Comparison of ENCODE assay signal across 1 cellular context in the genomic region with DNA sequence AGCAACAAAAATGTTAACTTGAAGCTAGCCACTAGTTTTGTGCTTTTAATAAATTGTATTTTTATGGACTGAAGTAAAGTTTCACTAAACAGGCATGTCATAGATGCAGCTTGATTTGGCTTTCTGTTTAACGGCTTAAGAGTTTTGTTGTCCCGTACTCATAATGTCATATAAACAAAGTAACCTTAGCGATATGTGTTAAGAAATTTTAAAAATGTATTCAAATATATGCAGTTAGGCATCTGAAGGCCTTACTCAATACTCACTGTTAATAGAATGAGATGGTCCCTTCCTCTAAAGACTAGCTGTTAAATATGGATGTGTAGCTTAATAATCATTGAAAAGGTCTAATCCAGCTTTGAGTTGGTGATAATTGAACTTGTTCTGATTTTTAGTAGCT.
TF ChIP-seq lines count a peak whose summit lies in the region.

No MANE protein-coding gene starts in this region.

TF ChIP-seq in neural cell, 6 proteins besides CTCF, POLR2A, EP300 and RAD21 (continued from another document):
- TF ChIP-seq, protein P1, sequence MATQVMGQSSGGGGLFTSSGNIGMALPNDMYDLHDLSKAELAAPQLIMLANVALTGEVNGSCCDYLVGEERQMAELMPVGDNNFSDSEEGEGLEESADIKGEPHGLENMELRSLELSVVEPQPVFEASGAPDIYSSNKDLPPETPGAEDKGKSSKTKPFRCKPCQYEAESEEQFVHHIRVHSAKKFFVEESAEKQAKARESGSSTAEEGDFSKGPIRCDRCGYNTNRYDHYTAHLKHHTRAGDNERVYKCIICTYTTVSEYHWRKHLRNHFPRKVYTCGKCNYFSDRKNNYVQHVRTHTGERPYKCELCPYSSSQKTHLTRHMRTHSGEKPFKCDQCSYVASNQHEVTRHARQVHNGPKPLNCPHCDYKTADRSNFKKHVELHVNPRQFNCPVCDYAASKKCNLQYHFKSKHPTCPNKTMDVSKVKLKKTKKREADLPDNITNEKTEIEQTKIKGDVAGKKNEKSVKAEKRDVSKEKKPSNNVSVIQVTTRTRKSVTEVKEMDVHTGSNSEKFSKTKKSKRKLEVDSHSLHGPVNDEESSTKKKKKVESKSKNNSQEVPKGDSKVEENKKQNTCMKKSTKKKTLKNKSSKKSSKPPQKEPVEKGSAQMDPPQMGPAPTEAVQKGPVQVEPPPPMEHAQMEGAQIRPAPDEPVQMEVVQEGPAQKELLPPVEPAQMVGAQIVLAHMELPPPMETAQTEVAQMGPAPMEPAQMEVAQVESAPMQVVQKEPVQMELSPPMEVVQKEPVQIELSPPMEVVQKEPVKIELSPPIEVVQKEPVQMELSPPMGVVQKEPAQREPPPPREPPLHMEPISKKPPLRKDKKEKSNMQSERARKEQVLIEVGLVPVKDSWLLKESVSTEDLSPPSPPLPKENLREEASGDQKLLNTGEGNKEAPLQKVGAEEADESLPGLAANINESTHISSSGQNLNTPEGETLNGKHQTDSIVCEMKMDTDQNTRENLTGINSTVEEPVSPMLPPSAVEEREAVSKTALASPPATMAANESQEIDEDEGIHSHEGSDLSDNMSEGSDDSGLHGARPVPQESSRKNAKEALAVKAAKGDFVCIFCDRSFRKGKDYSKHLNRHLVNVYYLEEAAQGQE (IDR thresholded peaks at IDR 0.05; ENCODE audit: borderline replicate concordance): no peak
- TF ChIP-seq MXI1 (conservative IDR thresholded peaks at IDR 0.05; ENCODE audit: poor library complexity, severe bottlenecking) (no peak), SMC3 (conservative IDR thresholded peaks at IDR 0.05; ENCODE audit: poor library complexity) (no peak), POLR2AphosphoS5 (IDR thresholded peaks at IDR 0.05) (no peak)
